In genomic region chr10:97428572-97428981, GRCh38 we compare ENCODE assay signal across 8 cellular contexts. TPM values are rescaled to one million over a fixed set of nuclear protein-coding genes. Genes with fewer than 3 reads are reported as not detected.
DNase-seq lines count a peak whose midpoint lies in the region; ATAC-seq and TF ChIP-seq lines count a peak whose summit lies in the region.

No MANE protein-coding gene starts in this region.

- peaks cover 2% of the 10 kb centered on the region for H3K27me3 Mint-ChIP-seq in activated CD4-positive, alpha-beta memory T cell treated with anti-CD3 and anti-CD28 coated beads for 36 hours

- H4K20me1 ChIP-seq in hepatocyte (ENCODE audit: insufficient read depth, poor library complexity, severe bottlenecking) = peaks cover 14% of the 10 kb centered on the region

- ATAC-seq in HG02571 (IDR thresholded peaks at IDR 0.05; ENCODE audit: unreplicated experiment) (no peak), GM19467 (IDR thresholded peaks at IDR 0.05; ENCODE audit: unreplicated experiment) (no peak), HG02759 (IDR thresholded peaks at IDR 0.05; ENCODE audit: unreplicated experiment) (no peak)

- H3K27ac ChIP-seq in hepatocyte = peak overlapping the region; percentile 94

- CTCF ChIA-PET in activated CD4-positive, alpha-beta memory T cell treated with anti-CD3 and anti-CD28 coated beads for 36 hours (lab: Charles Lee) = interaction anchor here (0.9 to 3.5 kb wide), 6 partner anchors 10 to 28 kb away, joined by 5 to 35 read pairs (median 16); partner anchors contain the start of gene RRP12

- POLR2A ChIA-PET in activated CD4-positive, alpha-beta memory T cell treated with anti-CD3 and anti-CD28 coated beads for 36 hours (lab: Charles Lee) = interaction anchor here (1.3 to 10.2 kb wide), 8 partner anchors 10 to 69 kb away, joined by 6 to 326 read pairs (median 14); partner anchors contain the start of gene RRP12

- peak; percentile 41 for DNase-seq in stimulated activated naive CD4-positive, alpha-beta T cell treated with Interleukin-2 at 50 U/mL for 16 hours (lab: John Stamatoyannopoulos, UW)
- DNase-seq in stimulated activated naive CD4-positive, alpha-beta T cell (lab: John Stamatoyannopoulos, UW) = no peak
- DNase-seq in activated CD4-positive, alpha-beta memory T cell treated with anti-CD3 and anti-CD28 coated beads for 36 hours = peak; percentile 67
- no peak for DNase-seq in hepatocyte (ENCODE audit: low spot score)
- no peak for DNase-seq in inferior parietal cortex (ENCODE audit: extremely low spot score)

- no peaks in the 10 kb centered on the region for H3K9me2 ChIP-seq in hepatocyte (replicated peaks; ENCODE audit: insufficient read depth)

- peaks cover 63% of the 10 kb centered on the region for H3K36me3 Mint-ChIP-seq in activated CD4-positive, alpha-beta memory T cell treated with anti-CD3 and anti-CD28 coated beads for 36 hours

- 71% methylated on average over 4 of the region's 4 CpGs for WGBS in hepatocyte (ENCODE audit: low lambda C conversion rate, missing lambda C conversion rate)

- no peak for TF ChIP-seq CTCF in hepatocyte (IDR thresholded peaks at IDR 0.05; ENCODE audit: poor library complexity)

- H3K79me2 ChIP-seq in hepatocyte = peaks cover 42% of the 10 kb centered on the region

- H3K9me3 Mint-ChIP-seq in activated CD4-positive, alpha-beta memory T cell treated with anti-CD3 and anti-CD28 coated beads for 36 hours = peaks cover 2% of the 10 kb centered on the region

- no peaks in the 10 kb centered on the region for H3K36me3 ChIP-seq in hepatocyte (replicated peaks; ENCODE audit: insufficient read depth, low read depth)

- no peak overlapping the region for H3K4me3 ChIP-seq in hepatocyte

- no peaks in the 10 kb centered on the region for H3K9me3 ChIP-seq in hepatocyte (ENCODE audit: low read depth)

- peak overlapping the region; percentile 98 for H3K27ac Mint-ChIP-seq in activated CD4-positive, alpha-beta memory T cell treated with anti-CD3 and anti-CD28 coated beads for 36 hours

- H3K4me3 Mint-ChIP-seq in activated CD4-positive, alpha-beta memory T cell treated with anti-CD3 and anti-CD28 coated beads for 36 hours = peak overlapping the region; percentile 93

- H3K4me2 ChIP-seq in hepatocyte = peak overlapping the region; percentile 90

- H3K4me1 ChIP-seq in hepatocyte (ENCODE audit: insufficient read depth) = peaks cover 16% of the 10 kb centered on the region

- H2AFZ ChIP-seq in hepatocyte = no peak overlapping the region

- intact Hi-C loops in activated CD4-positive, alpha-beta memory T cell treated with anti-CD3 and anti-CD28 coated beads for 36 hours (cut with micrococcal nuclease) = loop anchor here (1.0 to 10.0 kb wide), 5 partner anchors 16 to 594 kb away; partner anchors contain the start of genes LCOR, MMS19, PI4K2A and UBTD1

- H3K4me1 Mint-ChIP-seq in activated CD4-positive, alpha-beta memory T cell treated with anti-CD3 and anti-CD28 coated beads for 36 hours (ENCODE audit: low read depth) = peaks cover 36% of the 10 kb centered on the region

- no peaks in the 10 kb centered on the region for H3K27me3 ChIP-seq in hepatocyte

RNA-seq across cellular contexts. Expression of gene PGAM1, which starts 2.6 kb away (rescaled TPM):
- 1,000 to 10,000 TPM; 1,430 to 1,457 TPM for total RNA-seq in activated CD4-positive, alpha-beta memory T cell treated with anti-CD3 and anti-CD28 coated beads for 36 hours
- 204 and 214 TPM in 2 replicates for total RNA-seq in hepatocyte
- polyA plus RNA-seq in hepatocyte = 239 and 254 TPM in 2 replicates

RNA-seq across cellular contexts. Expression of gene EXOSC1, which starts 17.2 kb away (rescaled TPM):
- total RNA-seq in activated CD4-positive, alpha-beta memory T cell treated with anti-CD3 and anti-CD28 coated beads for 36 hours = 10 to 100 TPM; 69.0 to 75.1 TPM
- total RNA-seq in hepatocyte = 34.7 and 40.0 TPM in 2 replicates
- 39.1 and 51.7 TPM in 2 replicates for polyA plus RNA-seq in hepatocyte

RNA-seq across cellular contexts. Expression of gene ZDHHC16, which starts 17.4 kb away (rescaled TPM):
- total RNA-seq in activated CD4-positive, alpha-beta memory T cell treated with anti-CD3 and anti-CD28 coated beads for 36 hours = 10 to 100 TPM; 42.5 to 43.6 TPM
- total RNA-seq in hepatocyte = 54.4 and 57.0 TPM in 2 replicates
- polyA plus RNA-seq in hepatocyte = 81.9 and 86.8 TPM in 2 replicates

RNA-seq across cellular contexts. Expression of gene RRP12, which starts 27.4 kb away (rescaled TPM):
- 10 to 100 TPM; 40.4 to 41.8 TPM for total RNA-seq in activated CD4-positive, alpha-beta memory T cell treated with anti-CD3 and anti-CD28 coated beads for 36 hours
- total RNA-seq in hepatocyte = 8.5 and 10.6 TPM in 2 replicates
- 19.6 and 20.6 TPM in 2 replicates for polyA plus RNA-seq in hepatocyte

Comparison
In these comparisons a context has a peak if more than half of its experiments do, and no peak if none do; other contexts are left out.
1. DNase-seq: peak in stimulated activated naive CD4-positive, alpha-beta T cell treated with Interleukin-2 at 50 U/mL for 16 hours (single experiment) and activated CD4-positive, alpha-beta memory T cell treated with anti-CD3 and anti-CD28 coated beads for 36 hours (single experiment); none in stimulated activated naive CD4-positive, alpha-beta T cell (0 of 6), hepatocyte (single experiment) and inferior parietal cortex (single experiment).